Comparison of ENCODE assay signal across 16 cellular contexts in the genomic region with DNA sequence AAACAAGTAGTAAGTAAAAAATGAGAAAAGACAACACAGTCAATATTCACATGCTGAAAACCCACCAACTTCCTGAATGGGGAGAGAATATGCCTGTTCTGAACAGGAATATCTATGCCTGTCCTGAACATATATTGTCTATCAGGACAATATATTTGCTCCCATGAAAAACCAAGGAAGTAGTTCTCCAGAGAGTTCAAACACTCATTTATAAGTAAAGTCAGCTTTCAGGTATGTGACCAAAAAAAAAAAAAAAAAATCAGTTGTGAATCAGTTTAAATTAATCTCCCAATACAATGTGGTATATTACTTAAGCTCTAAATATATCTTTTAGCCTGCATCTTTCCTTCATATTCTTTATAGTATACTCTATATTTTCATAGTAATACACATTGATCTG.
"Had no signal": no experiment of that assay in that cellular context is flagged by ENCODE, and none has a peak within 500 bp of the region (broad histone marks: within the 10 kb centered on the region; RNA-seq: fewer than 3 reads in every experiment).

No MANE protein-coding gene starts in this region.

- DNase-seq: activated CD4-positive, alpha-beta T cell treated with anti-CD3 and anti-CD28 coated beads, Interleukin-2, amount 50 U/mL, for 1 hour; activated T-cell treated with anti-CD3 and anti-CD28 coated beads, Interleukin-2, amount 50 U/mL, for 1 hour; adrenal gland; esophagus squamous epithelium; heart left ventricle; lower lobe of right lung; mesendoderm; naive B cell; occipital lobe; stimulated activated CD4-positive, alpha-beta T cell treated with anti-CD3 and anti-CD28 coated beads, Interleukin-4, amount 100 ng/mL, for 1 hour; stimulated activated naive CD4-positive, alpha-beta T cell; upper lobe of right lung had no signal

- H3K4me1 ChIP-seq: adrenal gland, ascending aorta, breast epithelium, esophagus squamous epithelium, lower lobe of right lung, upper lobe of right lung had no signal

- H3K36me3 ChIP-seq: adrenal gland, breast epithelium, lower lobe of right lung, upper lobe of right lung had no signal

- H3K4me3 ChIP-seq: adrenal gland, ascending aorta, breast epithelium, coronary artery, esophagus squamous epithelium, heart left ventricle, lower lobe of right lung, upper lobe of right lung had no signal

- H3K27me3 ChIP-seq: adrenal gland, ascending aorta, breast epithelium, esophagus squamous epithelium, heart left ventricle, upper lobe of right lung had no signal

- H3K9me3 ChIP-seq: adrenal gland, ascending aorta, esophagus squamous epithelium, lower lobe of right lung, upper lobe of right lung had no signal

- H3K27ac ChIP-seq: adrenal gland, ascending aorta, breast epithelium, coronary artery, esophagus squamous epithelium, heart left ventricle, lower lobe of right lung, upper lobe of right lung, VCaP had no signal
